8 cellular contexts compared by ENCODE assay signal in the genomic region with DNA sequence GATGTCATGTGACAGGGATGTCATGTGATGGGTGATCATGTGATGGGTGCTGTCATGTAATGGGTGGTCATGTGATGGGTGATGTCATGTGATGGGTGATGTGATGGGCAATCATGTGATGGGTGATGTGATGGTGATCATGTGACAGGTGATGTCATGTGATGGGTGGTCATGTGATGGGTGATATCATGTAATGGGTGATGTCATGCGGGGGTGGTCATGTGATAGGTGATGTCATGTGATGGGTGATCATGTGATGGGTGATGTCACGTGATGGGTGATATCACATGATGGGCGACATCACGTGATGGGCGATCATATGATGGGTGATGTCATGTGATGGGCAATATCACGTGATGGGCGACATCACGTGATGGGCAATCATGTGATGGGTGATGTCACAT. TPM values are rescaled to one million over a fixed set of nuclear protein-coding genes. Genes with fewer than 3 reads are reported as not detected.
DNase-seq lines count a peak whose midpoint lies in the region; FAIRE-seq and TF ChIP-seq lines count a peak whose summit lies in the region.

No MANE protein-coding gene starts in this region.

- peak overlapping the region; percentile 27 for H3K4me3 Mint-ChIP-seq in T-helper 1 cell treated with Interleukin-12 subunit alpha and Interleukin-12 subunit beta and Interleukin-4 antibody, amounts not matched to agents 30 μg/mL and 1 μg/mL, for 36 hours
- peak overlapping the region; percentile 86 for H3K4me3 Mint-ChIP-seq in stimulated activated naive CD8-positive, alpha-beta T cell treated with anti-CD3 and anti-CD28 coated beads, Interleukin-15, Interleukin-2, amounts not matched to agents 100 ng/mL and 50 ng/mL, for 24 hours

- peak overlapping the region; percentile 96 for H3K27ac Mint-ChIP-seq in T-helper 1 cell treated with Interleukin-12 subunit alpha and Interleukin-12 subunit beta and Interleukin-4 antibody, amounts not matched to agents 30 μg/mL and 1 μg/mL, for 36 hours
- peak overlapping the region; percentile 100 for H3K27ac Mint-ChIP-seq in stimulated activated naive CD8-positive, alpha-beta T cell treated with anti-CD3 and anti-CD28 coated beads, Interleukin-15, Interleukin-2, amounts not matched to agents 100 ng/mL and 50 ng/mL, for 24 hours

- no peaks in the 10 kb centered on the region for H4K20me1 ChIP-seq in endothelial cell of umbilical vein (replicated peaks; ENCODE audit: control insufficient read depth, extremely low read depth, insufficient read depth, low read length)

- no peak for TF ChIP-seq POLR2A in endothelial cell of umbilical vein (IDR thresholded peaks at IDR 0.05; ENCODE audit: low read depth, low read length)
- TF ChIP-seq POLR2A in erythroblast (IDR thresholded peaks at IDR 0.05; ENCODE audit: low read length) = no peak

- no peaks in the 10 kb centered on the region for H3K36me3 ChIP-seq in endothelial cell of umbilical vein (ENCODE audit: control insufficient read depth in 2 of 2, extremely low read depth in 1 of 2, insufficient read depth in 2 of 2, low read length in 2 of 2)

- TF ChIP-seq CTCF in endothelial cell of umbilical vein (IDR thresholded peaks at IDR 0.05; ENCODE audit: extremely low read depth in 1 of 2, insufficient read depth in 1 of 2, low read depth in 1 of 2, low read length in 2 of 2) = no peak

- no TSS peak for BruUV-seq in endothelial cell of umbilical vein (replicated peaks; lab: Mats Ljungman, UMichigan)

- intact Hi-C loops in endothelial cell of umbilical vein (cut with micrococcal nuclease) = no loop called here

- no peak overlapping the region for H3K4me3 ChIP-seq in endothelial cell of umbilical vein (replicated peaks in 1 of 3; ENCODE audit: insufficient read depth in 1 of 3, low read depth in 1 of 3, low read length in 3 of 3)

- no peaks in the 10 kb centered on the region for H3K9me3 ChIP-seq in endothelial cell of umbilical vein (replicated peaks; ENCODE audit: control insufficient read depth, insufficient read depth, low read length)

- H3K4me1 ChIP-seq in endothelial cell of umbilical vein (ENCODE audit: control insufficient read depth, extremely low read depth, insufficient read depth, low read length) = no peaks in the 10 kb centered on the region

- H3K9me1 ChIP-seq in endothelial cell of umbilical vein (replicated peaks; ENCODE audit: control insufficient read depth, extremely low read depth, insufficient read depth, low read length) = no peaks in the 10 kb centered on the region

- CTCF ChIA-PET in endothelial cell of umbilical vein (lab: Charles Lee) = no interaction called here

- no peak for FAIRE-seq in endothelial cell of umbilical vein (lab: Jason Lieb, UNC)

- dilution Hi-C loops in endothelial cell of umbilical vein (cut with MboI; ENCODE audit: extremely low pct_ligation_motif_present, low sequenced_read_pairs) = no loop called here

- DNase-seq in activated effector memory CD4-positive, alpha-beta T cell treated with anti-CD3 and anti-CD28 coated beads, Interleukin-2, amount 50 U/mL, for 16 hours = peak; percentile 77
- no peak for DNase-seq in activated effector memory CD4-positive, alpha-beta T cell treated with Interleukin-2 at 50 U/mL for 16 hours
- DNase-seq in endothelial cell of umbilical vein (ENCODE audit: low read depth, low spot score) (no peak), erythroblast (lab: John Stamatoyannopoulos, UW) (no peak), SHP77 (lab: John Stamatoyannopoulos, UW) (no peak), dermis blood vessel endothelial cell (no peak)

- H3K27ac ChIP-seq in endothelial cell of umbilical vein (ENCODE audit: insufficient read depth, low read depth, low read length) = no peak overlapping the region

- peaks cover 16% of the 10 kb centered on the region for H3K27me3 Mint-ChIP-seq in T-helper 1 cell treated with Interleukin-12 subunit alpha and Interleukin-12 subunit beta and Interleukin-4 antibody, amounts not matched to agents 30 μg/mL and 1 μg/mL, for 36 hours (ENCODE audit: low read depth)
- H3K27me3 Mint-ChIP-seq in stimulated activated naive CD8-positive, alpha-beta T cell treated with anti-CD3 and anti-CD28 coated beads, Interleukin-15, Interleukin-2, amounts not matched to agents 100 ng/mL and 50 ng/mL, for 24 hours = peaks cover 20% of the 10 kb centered on the region

- POLR2A ChIA-PET in endothelial cell of umbilical vein (lab: Charles Lee) = no interaction called here

- no peaks in the 10 kb centered on the region for H3K79me2 ChIP-seq in endothelial cell of umbilical vein (ENCODE audit: control insufficient read depth, insufficient read depth, low read length)

- no peak overlapping the region for H3K9ac ChIP-seq in endothelial cell of umbilical vein (replicated peaks; ENCODE audit: extremely low read depth, insufficient read depth, low read length)

- H2AFZ ChIP-seq in endothelial cell of umbilical vein (ENCODE audit: low read depth, low read length) = no peak overlapping the region

- no peaks in the 10 kb centered on the region for H3K27me3 ChIP-seq in endothelial cell of umbilical vein (ENCODE audit: control insufficient read depth in 2 of 2, insufficient read depth in 2 of 2, low read length in 2 of 2)

- peaks cover 11% of the 10 kb centered on the region for H3K4me1 Mint-ChIP-seq in T-helper 1 cell treated with Interleukin-12 subunit alpha and Interleukin-12 subunit beta and Interleukin-4 antibody, amounts not matched to agents 30 μg/mL and 1 μg/mL, for 36 hours (ENCODE audit: low read depth)
- peaks cover 42% of the 10 kb centered on the region for H3K4me1 Mint-ChIP-seq in stimulated activated naive CD8-positive, alpha-beta T cell treated with anti-CD3 and anti-CD28 coated beads, Interleukin-15, Interleukin-2, amounts not matched to agents 100 ng/mL and 50 ng/mL, for 24 hours (ENCODE audit: low read depth)

- peaks cover 13% of the 10 kb centered on the region for H3K36me3 Mint-ChIP-seq in T-helper 1 cell treated with Interleukin-12 subunit alpha and Interleukin-12 subunit beta and Interleukin-4 antibody, amounts not matched to agents 30 μg/mL and 1 μg/mL, for 36 hours (ENCODE audit: low read depth)
- peaks cover 15% of the 10 kb centered on the region for H3K36me3 Mint-ChIP-seq in stimulated activated naive CD8-positive, alpha-beta T cell treated with anti-CD3 and anti-CD28 coated beads, Interleukin-15, Interleukin-2, amounts not matched to agents 100 ng/mL and 50 ng/mL, for 24 hours (ENCODE audit: low read depth)

- peaks cover 36% of the 10 kb centered on the region for H3K9me3 Mint-ChIP-seq in T-helper 1 cell treated with Interleukin-12 subunit alpha and Interleukin-12 subunit beta and Interleukin-4 antibody, amounts not matched to agents 30 μg/mL and 1 μg/mL, for 36 hours
- H3K9me3 Mint-ChIP-seq in stimulated activated naive CD8-positive, alpha-beta T cell treated with anti-CD3 and anti-CD28 coated beads, Interleukin-15, Interleukin-2, amounts not matched to agents 100 ng/mL and 50 ng/mL, for 24 hours = peaks cover 24% of the 10 kb centered on the region

- H3K4me2 ChIP-seq in endothelial cell of umbilical vein (ENCODE audit: insufficient read depth, low read length) = no peak overlapping the region

TF ChIP-seq in endothelial cell of umbilical vein, 7 proteins besides CTCF, POLR2A, EP300 and RAD21 (continues in another document):
- TF ChIP-seq GATA2 (IDR thresholded peaks at IDR 0.05; ENCODE audit: insufficient read depth, insufficient read length, low read depth, low read length) = no peak
- TF ChIP-seq POLR2AphosphoS5 (IDR thresholded peaks at IDR 0.05; ENCODE audit: insufficient read depth, low read depth, low read length) = no peak
- no peak for TF ChIP-seq MYC (IDR thresholded peaks at IDR 0.05; ENCODE audit: low read depth, low read length)

RNA-seq across cellular contexts. Expression of gene CD300LB, which starts 16.6 kb away (rescaled TPM):
- total RNA-seq in endothelial cell of umbilical vein (not detected in 2 replicates), dermis blood vessel endothelial cell (not detected in 2 replicates)
- not detected in 2 replicates for polyA plus RNA-seq in endothelial cell of umbilical vein
- polyA plus RNA-seq in endothelial cell of umbilical vein (2011; cell fraction: cytosol; rRNA removed) = not detected in 2 replicates
- not detected in 2 replicates for polyA plus RNA-seq in endothelial cell of umbilical vein (2011; cell fraction: nucleus; rRNA removed)
- not detected in 2 replicates for polyA plus RNA-seq in endothelial cell of umbilical vein (2012)
- polyA minus RNA-seq in endothelial cell of umbilical vein = not detected in 2 replicates
- not detected for polyA minus RNA-seq in endothelial cell of umbilical vein (2011; cell fraction: cytosol; rRNA and poly(A)+ RNA removed)
- not detected in 2 replicates for polyA minus RNA-seq in endothelial cell of umbilical vein (2011; cell fraction: nucleus; rRNA and poly(A)+ RNA removed)

RNA-seq across cellular contexts. Expression of gene CD300C, which starts 31.3 kb away (rescaled TPM):
- total RNA-seq in endothelial cell of umbilical vein (not detected in 2 replicates), dermis blood vessel endothelial cell (not detected in 2 replicates)
- polyA plus RNA-seq in endothelial cell of umbilical vein = not detected in 2 replicates
- polyA plus RNA-seq in endothelial cell of umbilical vein (2011; cell fraction: cytosol; rRNA removed) = not detected in 2 replicates
- polyA plus RNA-seq in endothelial cell of umbilical vein (2011; cell fraction: nucleus; rRNA removed) = not detected in 2 replicates
- polyA plus RNA-seq in endothelial cell of umbilical vein (2012) = 0.14 TPM in 1 of 2 replicates, not detected in the other
- not detected in 2 replicates for polyA minus RNA-seq in endothelial cell of umbilical vein
- polyA minus RNA-seq in endothelial cell of umbilical vein (2011; cell fraction: cytosol; rRNA and poly(A)+ RNA removed) = not detected
- polyA minus RNA-seq in endothelial cell of umbilical vein (2011; cell fraction: nucleus; rRNA and poly(A)+ RNA removed) = not detected in 2 replicates

RNA-seq across cellular contexts. Expression of gene CD300A, which starts 48.2 kb away (rescaled TPM):
- total RNA-seq in endothelial cell of umbilical vein (not detected in 2 replicates), dermis blood vessel endothelial cell (not detected in 2 replicates)
- polyA plus RNA-seq in endothelial cell of umbilical vein = not detected in 2 replicates
- polyA plus RNA-seq in endothelial cell of umbilical vein (2011; cell fraction: cytosol; rRNA removed) = not detected in 2 replicates
- not detected in 2 replicates for polyA plus RNA-seq in endothelial cell of umbilical vein (2011; cell fraction: nucleus; rRNA removed)
- not detected in 2 replicates for polyA plus RNA-seq in endothelial cell of umbilical vein (2012)
- 0.49 and 0.53 TPM in 2 replicates for polyA minus RNA-seq in endothelial cell of umbilical vein
- polyA minus RNA-seq in endothelial cell of umbilical vein (2011; cell fraction: cytosol; rRNA and poly(A)+ RNA removed) = not detected
- polyA minus RNA-seq in endothelial cell of umbilical vein (2011; cell fraction: nucleus; rRNA and poly(A)+ RNA removed) = not detected in 2 replicates

RNA-seq across cellular contexts. Expression of gene CD300H, which starts 52.7 kb away (rescaled TPM):
- total RNA-seq in endothelial cell of umbilical vein (not detected in 2 replicates), dermis blood vessel endothelial cell (not detected in 2 replicates)
- polyA plus RNA-seq in endothelial cell of umbilical vein = not detected in 2 replicates
- not detected in 2 replicates for polyA plus RNA-seq in endothelial cell of umbilical vein (2011; cell fraction: cytosol; rRNA removed)
- polyA plus RNA-seq in endothelial cell of umbilical vein (2011; cell fraction: nucleus; rRNA removed) = not detected in 2 replicates
- not detected in 2 replicates for polyA plus RNA-seq in endothelial cell of umbilical vein (2012)
- not detected in 2 replicates for polyA minus RNA-seq in endothelial cell of umbilical vein
- not detected for polyA minus RNA-seq in endothelial cell of umbilical vein (2011; cell fraction: cytosol; rRNA and poly(A)+ RNA removed)
- not detected in 2 replicates for polyA minus RNA-seq in endothelial cell of umbilical vein (2011; cell fraction: nucleus; rRNA and poly(A)+ RNA removed)
